21 cellular contexts compared by ENCODE assay signal in genomic region chr15:70140031-70140542, GRCh38. TPM values are rescaled to one million over a fixed set of nuclear protein-coding genes. Genes with fewer than 3 reads are reported as not detected.
DNase-seq lines count a peak whose midpoint lies in the region; ATAC-seq and FAIRE-seq lines count a peak whose summit lies in the region.
"Had no signal": no experiment of that assay in that cellular context is flagged by ENCODE, and none has a peak within 500 bp of the region (broad histone marks: within the 10 kb centered on the region; RNA-seq: fewer than 3 reads in every experiment).

No MANE protein-coding gene starts in this region.

- no CpG with 5 or more reads among the region's 4 CpGs for WGBS in mesendoderm (ENCODE audit: extremely low coverage, insufficient coverage, low lambda C conversion rate)

- no peak overlapping the region for H2BK5ac ChIP-seq in mesendoderm (ENCODE audit: low read length)

- H3K4me3 ChIP-seq in mesendoderm (ENCODE audit: low read length), result no peak overlapping the region
- H3K4me3 ChIP-seq: colonic mucosa, vagina had no signal

- ATAC-seq in activated naive CD8-positive, alpha-beta T cell treated with anti-CD3 and anti-CD28 coated beads, Interleukin-2, amount 10 ng/mL, durations not matched to agents 7 days and 5 days (ENCODE audit: low read depth), result peak; percentile 43
- ATAC-seq: activated CD8-positive, alpha-beta memory T cell treated with anti-CD3 and anti-CD28 coated beads, Interleukin-2, amount 10 ng/mL, durations not matched to agents 7 days and 5 days; left ventricle myocardium superior had no signal

- DNase-seq in activated naive CD8-positive, alpha-beta T cell treated with anti-CD3 and anti-CD28 coated beads, Interleukin-2, amount 10 ng/mL, durations not matched to agents 7 days and 5 days, result no peak
- no peak for DNase-seq in activated naive CD8-positive, alpha-beta T cell treated with anti-CD3 and anti-CD28 coated beads for 36 hours
- DNase-seq in astrocyte of the hippocampus (ENCODE audit: low read depth, low spot score) (peak; percentile 21), mesendoderm (peak; percentile 26), urothelium cell line (ENCODE audit: low spot score) (no peak), NCI-H1694 treated with DMSO at 0.1 percent for 48 hours (lab: John Stamatoyannopoulos, UW) (no peak), SKM-1 (lab: John Stamatoyannopoulos, UW; ENCODE audit: unreplicated experiment) (no peak), inferior parietal cortex (ENCODE audit: extremely low spot score) (no peak)
- DNase-seq: 8988T; activated CD8-positive, alpha-beta memory T cell treated with anti-CD3 and anti-CD28 coated beads, Interleukin-2, amount 10 ng/mL, durations not matched to agents 7 days and 5 days; BE2C; colonic mucosa; glutamatergic neuron; left ventricle myocardium superior; NCI-H1417 treated with DMSO at 0.1 percent for 48 hours; NCI-H526 treated with DMSO at 0.1 percent for 48 hours; Right ventricle myocardium superior; substantia nigra had no signal

- H3K27ac ChIP-seq in mesendoderm (ENCODE audit: low read depth, low read length), result no peak overlapping the region
- H3K27ac ChIP-seq: colonic mucosa, vagina had no signal

- H3K4me3 Mint-ChIP-seq in activated naive CD8-positive, alpha-beta T cell treated with anti-CD3 and anti-CD28 coated beads, Interleukin-2, amount 10 ng/mL, durations not matched to agents 7 days and 5 days, result no peak overlapping the region
- no peak overlapping the region for H3K4me3 Mint-ChIP-seq in activated naive CD8-positive, alpha-beta T cell treated with anti-CD3 and anti-CD28 coated beads for 36 hours
- H3K4me3 Mint-ChIP-seq: activated CD8-positive, alpha-beta memory T cell treated with anti-CD3 and anti-CD28 coated beads, Interleukin-2, amount 10 ng/mL, durations not matched to agents 7 days and 5 days had no signal

- H3K27ac Mint-ChIP-seq in activated naive CD8-positive, alpha-beta T cell treated with anti-CD3 and anti-CD28 coated beads, Interleukin-2, amount 10 ng/mL, durations not matched to agents 7 days and 5 days, result no peak overlapping the region
- H3K27ac Mint-ChIP-seq in activated naive CD8-positive, alpha-beta T cell treated with anti-CD3 and anti-CD28 coated beads for 36 hours, result no peak overlapping the region
- H3K27ac Mint-ChIP-seq: activated CD8-positive, alpha-beta memory T cell treated with anti-CD3 and anti-CD28 coated beads, Interleukin-2, amount 10 ng/mL, durations not matched to agents 7 days and 5 days had no signal

- no peak overlapping the region for H2BK15ac ChIP-seq in mesendoderm (replicated peaks; ENCODE audit: low read depth)

- H4K5ac ChIP-seq in mesendoderm (ENCODE audit: low read length), result no peak overlapping the region

- H3K36me3 ChIP-seq in mesendoderm (ENCODE audit: control insufficient read depth, insufficient read depth, low read length), result no peaks in the 10 kb centered on the region
- H3K36me3 ChIP-seq: BE2C, colonic mucosa, vagina had no signal

- no peaks in the 10 kb centered on the region for H3K79me2 ChIP-seq in mesendoderm (ENCODE audit: control insufficient read depth, insufficient read depth, low read length)

- POLR2A ChIA-PET in activated naive CD8-positive, alpha-beta T cell treated with anti-CD3 and anti-CD28 coated beads, Interleukin-2, amount 10 ng/mL, durations not matched to agents 7 days and 5 days (lab: Charles Lee), result interaction anchor here (0.6 to 4.1 kb wide), 2 partner anchors 41 to 342 kb away, joined by 4 to 20 read pairs; partner anchors contain the start of gene TLE3

- H3K4me1 ChIP-seq in mesendoderm (ENCODE audit: control insufficient read depth, low read depth, low read length), result peaks cover 11% of the 10 kb centered on the region
- H3K4me1 ChIP-seq: colonic mucosa had no signal

- no peak overlapping the region for H3K4ac ChIP-seq in mesendoderm (ENCODE audit: low read depth, low read length)

- no peak overlapping the region for H2BK120ac ChIP-seq in mesendoderm (ENCODE audit: low read depth, low read length)

- H3K9me3 Mint-ChIP-seq in activated naive CD8-positive, alpha-beta T cell treated with anti-CD3 and anti-CD28 coated beads, Interleukin-2, amount 10 ng/mL, durations not matched to agents 7 days and 5 days, result peaks cover 2% of the 10 kb centered on the region
- peaks cover 3% of the 10 kb centered on the region for H3K9me3 Mint-ChIP-seq in activated naive CD8-positive, alpha-beta T cell treated with anti-CD3 and anti-CD28 coated beads for 36 hours
- H3K9me3 Mint-ChIP-seq: activated T-helper 2 cell treated with anti-CD3 and anti-CD28 coated beads, Interferon-gamma antibody, Interleukin-2, Interleukin-4, amounts not matched to agents 10 μg/mL and 5 μg/mL and 100 μg/mL, durations not matched to agents 14 hours and 24 hours and 36 hours had no signal

- peak; percentile 53 for FAIRE-seq in urothelium cell line (lab: Jason Lieb, UNC)
- FAIRE-seq: endometrium had no signal

- H4K8ac ChIP-seq in mesendoderm (ENCODE audit: low read depth, low read length), result no peak overlapping the region

- H3K9ac ChIP-seq in mesendoderm (ENCODE audit: low read length), result no peak overlapping the region

- no peak overlapping the region for H3K4me2 ChIP-seq in mesendoderm (ENCODE audit: low read length)

- H3K56ac ChIP-seq in mesendoderm (ENCODE audit: low read length), result no peak overlapping the region

- H2AK5ac ChIP-seq in mesendoderm (ENCODE audit: low read length), result no peak overlapping the region

- H3K27me3 ChIP-seq in mesendoderm (ENCODE audit: insufficient read depth, low read length, poor library complexity), result no peaks in the 10 kb centered on the region
- H3K27me3 ChIP-seq: BE2C, colonic mucosa, vagina had no signal

- H3K79me1 ChIP-seq in mesendoderm (ENCODE audit: low read length), result no peaks in the 10 kb centered on the region

- H3K27me3 Mint-ChIP-seq in activated naive CD8-positive, alpha-beta T cell treated with anti-CD3 and anti-CD28 coated beads, Interleukin-2, amount 10 ng/mL, durations not matched to agents 7 days and 5 days, result peaks cover 32% of the 10 kb centered on the region
- H3K27me3 Mint-ChIP-seq in activated naive CD8-positive, alpha-beta T cell treated with anti-CD3 and anti-CD28 coated beads for 36 hours, result peaks cover 15% of the 10 kb centered on the region

- peaks cover 32% of the 10 kb centered on the region for H3K4me1 Mint-ChIP-seq in activated naive CD8-positive, alpha-beta T cell treated with anti-CD3 and anti-CD28 coated beads, Interleukin-2, amount 10 ng/mL, durations not matched to agents 7 days and 5 days
- H3K4me1 Mint-ChIP-seq in activated naive CD8-positive, alpha-beta T cell treated with anti-CD3 and anti-CD28 coated beads for 36 hours, result peaks cover 34% of the 10 kb centered on the region

- no peak overlapping the region for H3K23ac ChIP-seq in mesendoderm (ENCODE audit: low read length)

- H3K18ac ChIP-seq in mesendoderm (ENCODE audit: low read length), result no peak overlapping the region

- H3K36me3 Mint-ChIP-seq in activated naive CD8-positive, alpha-beta T cell treated with anti-CD3 and anti-CD28 coated beads, Interleukin-2, amount 10 ng/mL, durations not matched to agents 7 days and 5 days, result peaks cover 2% of the 10 kb centered on the region
- no peaks in the 10 kb centered on the region for H3K36me3 Mint-ChIP-seq in activated naive CD8-positive, alpha-beta T cell treated with anti-CD3 and anti-CD28 coated beads for 36 hours
- H3K36me3 Mint-ChIP-seq: activated CD8-positive, alpha-beta memory T cell treated with anti-CD3 and anti-CD28 coated beads, Interleukin-2, amount 10 ng/mL, durations not matched to agents 7 days and 5 days had no signal

RNA-seq across cellular contexts. Expression of gene TLE3, which starts 42.4 kb away (rescaled TPM):
- 10 to 100 TPM; 80.5 to 87.9 TPM for total RNA-seq in activated naive CD8-positive, alpha-beta T cell treated with anti-CD3 and anti-CD28 coated beads, Interleukin-2, amount 10 ng/mL, durations not matched to agents 7 days and 5 days
- 10 to 100 TPM; 70.8 to 71.6 TPM for total RNA-seq in activated naive CD8-positive, alpha-beta T cell treated with anti-CD3 and anti-CD28 coated beads for 36 hours
- polyA plus RNA-seq in mesendoderm (2013, experiment 1 of 2), result 56.3 TPM
- polyA plus RNA-seq in mesendoderm (2013, experiment 2 of 2), result 55.9 TPM

Comparison
In these comparisons a context has a peak if more than half of its experiments do, and no peak if none do; other contexts are left out.
1. DNase-seq: peak in astrocyte of the hippocampus (single experiment) and mesendoderm (single experiment); none in activated naive CD8-positive, alpha-beta T cell treated with anti-CD3 and anti-CD28 coated beads, Interleukin-2, amount 10 ng/mL, durations not matched to agents 7 days and 5 days (single experiment), activated naive CD8-positive, alpha-beta T cell treated with anti-CD3 and anti-CD28 coated beads for 36 hours (single experiment), urothelium cell line (single experiment), NCI-H1694 treated with DMSO at 0.1 percent for 48 hours (single experiment), SKM-1 (single experiment) and inferior parietal cortex (single experiment).